11 cellular contexts compared by ENCODE assay signal in genomic region chr1:36239941-36240637, GRCh38. TPM values are rescaled to one million over a fixed set of nuclear protein-coding genes. Genes with fewer than 3 reads are reported as not detected.
A peak's percentile ranks its signal among the peaks of the same experiment; 100 is the strongest.
DNase-seq lines count a peak whose midpoint lies in the region; TF ChIP-seq lines count a peak whose summit lies in the region.
"Had no signal": no experiment of that assay in that cellular context is flagged by ENCODE, and none has a peak within 500 bp of the region (broad histone marks: within the 10 kb centered on the region; RNA-seq: fewer than 3 reads in every experiment).

No MANE protein-coding gene starts in this region.

- H3K27ac ChIP-seq in GM23248 (0 out of 2 replicates have a peak overlapping the region, but pooled peaks have one; percentile 21), neutrophil (peak overlapping the region; percentile 25)
- H3K27ac ChIP-seq: SJSA1, testis had no signal

- intact Hi-C loops in Calu3 (cut with micrococcal nuclease; ENCODE audit: unreplicated experiment), result no loop called here

- CTCF ChIA-PET in Calu3 (lab: Charles Lee), result no interaction called here

- H3K4me1 ChIP-seq in GM23248 (ENCODE audit: insufficient read depth), result peaks cover 10% of the 10 kb centered on the region
- peaks cover 12 to 13% of the 10 kb centered on the region in 2 experiments for H3K4me1 ChIP-seq in neutrophil (ENCODE audit: control insufficient read depth in 1 of 2, insufficient read depth in 1 of 2, low read depth in 1 of 2, low read length in 1 of 2)
- H3K4me1 ChIP-seq: SJSA1 had no signal

- no peaks in the 10 kb centered on the region for H3K9me3 ChIP-seq in GM23248 (ENCODE audit: low read depth)
- H3K9me3 ChIP-seq in neutrophil, result no peaks in the 10 kb centered on the region
- H3K9me3 ChIP-seq: SJSA1, testis had no signal

- H3K79me2 ChIP-seq in GM23248 (ENCODE audit: insufficient read depth), result peaks cover 100% of the 10 kb centered on the region

- no peaks in the 10 kb centered on the region for H3K27me3 Mint-ChIP-seq in Calu3 (ENCODE audit: unreplicated experiment)

- H3K9me2 ChIP-seq in GM23248 (ENCODE audit: insufficient read depth), result no peaks in the 10 kb centered on the region

- 88 to 91% methylated on average over 4 of the region's 4 CpGs for WGBS in GM23248 (ENCODE audit: low coverage in 1 of 2, low lambda C conversion rate in 2 of 2, missing lambda C conversion rate in 2 of 2), 2 experiments

- DNase-seq in GM23248, result no peak
- DNase-seq in NCI-H82 treated with DMSO at 0.1 percent for 48 hours (lab: John Stamatoyannopoulos, UW; ENCODE audit: unreplicated experiment), result peak; percentile 89
- DNase-seq in fibroblast of the aortic adventitia (ENCODE audit: low read depth), result peak; percentile 63
- DNase-seq in RKO (ENCODE audit: low spot score), result no peak
- no peak for DNase-seq in Calu3
- no peak for DNase-seq in NOMO-1 treated with dmso at 0.1 percent for 144 hours (lab: John Stamatoyannopoulos, UW; ENCODE audit: unreplicated experiment)
- no peak for DNase-seq in NCI-H526 (lab: John Stamatoyannopoulos, UW)
- DNase-seq: activated T-cell treated with anti-CD3 and anti-CD28 coated beads, Interleukin-2, amount 50 U/mL, for 4 hours; testis had no signal

- BruUV-seq in Calu3 (replicated peaks; lab: Mats Ljungman, UMichigan), result no TSS peak

- no peaks in the 10 kb centered on the region for H3K9me3 Mint-ChIP-seq in Calu3 (ENCODE audit: low read depth, unreplicated experiment)
- H3K9me3 Mint-ChIP-seq: activated T-cell treated with anti-CD3 and anti-CD28 coated beads, Interleukin-2, amount 50 U/mL, for 4 hours had no signal

- H3F3A ChIP-seq in GM23248 (ENCODE audit: insufficient read depth), result peaks cover 30% of the 10 kb centered on the region

- H3K4me2 ChIP-seq in GM23248 (ENCODE audit: unreplicated experiment), result no peak overlapping the region

- no peak overlapping the region for H3K27ac Mint-ChIP-seq in Calu3 (ENCODE audit: unreplicated experiment)

- no peaks in the 10 kb centered on the region for H3K4me1 Mint-ChIP-seq in Calu3 (ENCODE audit: low read depth, unreplicated experiment)

- no peak overlapping the region for H3K4me3 Mint-ChIP-seq in Calu3 (ENCODE audit: low read depth, unreplicated experiment)
- H3K4me3 Mint-ChIP-seq: activated T-cell treated with anti-CD3 and anti-CD28 coated beads, Interleukin-2, amount 50 U/mL, for 4 hours had no signal

- H4K20me1 ChIP-seq in GM23248 (ENCODE audit: insufficient read depth), result peaks cover 39% of the 10 kb centered on the region; the same call in 1 of the 2 replicates

- in situ Hi-C loops in GM23248 (cut with MboI), result no loop called here

- H3K36me3 ChIP-seq in GM23248 (ENCODE audit: low read depth) (peaks cover 23% of the 10 kb centered on the region; the same call in 1 of the 2 replicates), neutrophil (peaks cover 17% of the 10 kb centered on the region)

- TF ChIP-seq CTCF in fibroblast of the aortic adventitia (IDR thresholded peaks at IDR 0.05; ENCODE audit: insufficient read depth, low read length) (no peak), neutrophil (IDR thresholded peaks at IDR 0.05) (no peak), Calu3 (IDR thresholded peaks at IDR 0.05; ENCODE audit: unreplicated experiment) (no peak)

- H2AFZ ChIP-seq in GM23248, result no peak overlapping the region

- H3K36me3 Mint-ChIP-seq in Calu3 (ENCODE audit: insufficient read depth, unreplicated experiment), result peaks cover 60% of the 10 kb centered on the region

- H3K9ac ChIP-seq in GM23248, result no peak overlapping the region

- no peak overlapping the region for H3K4me3 ChIP-seq in GM23248
- H3K4me3 ChIP-seq in fibroblast of the aortic adventitia (ENCODE audit: low read depth, low read length), result no peak overlapping the region
- H3K4me3 ChIP-seq in neutrophil (ENCODE audit: low read depth in 1 of 2, low read length in 1 of 2), result no peak overlapping the region
- H3K4me3 ChIP-seq: SJSA1, testis had no signal

- H3K27me3 ChIP-seq in GM23248 (replicated peaks; ENCODE audit: insufficient read depth), result no peaks in the 10 kb centered on the region
- H3K27me3 ChIP-seq in neutrophil, result no peaks in the 10 kb centered on the region
- H3K27me3 ChIP-seq: SJSA1, testis had no signal

RNA-seq across cellular contexts. Expression of gene THRAP3, which starts 15.8 kb away (rescaled TPM):
- total RNA-seq in GM23248 (2014; rRNA removed; shearing (Covaris generic)), result 57.3 and 61.5 TPM in 2 replicates
- polyA plus RNA-seq in GM23248 (2016; fragmentation: Nextera tagmentation; extraction: Ambion mirVana), result 91.9 and 95.2 TPM in 2 replicates
- total RNA-seq in fibroblast of the aortic adventitia (ENCODE audit: low replicate concordance), result 47.8 and 130 TPM in 2 replicates
- 97.5 and 99.4 TPM in 2 replicates for total RNA-seq in Calu3 (2022)

Comparison
In these comparisons a context has a peak if more than half of its experiments do, and no peak if none do; other contexts are left out.
1. DNase-seq: peak in NCI-H82 treated with DMSO at 0.1 percent for 48 hours (single experiment) and fibroblast of the aortic adventitia (single experiment); none in GM23248 (single experiment), RKO (single experiment), Calu3 (single experiment), NOMO-1 treated with dmso at 0.1 percent for 144 hours (single experiment) and NCI-H526 (0 of 2).